14 cellular contexts compared by ENCODE assay signal in genomic region chr6:51398793-51399192, GRCh38.
A peak's percentile ranks its signal among the peaks of the same experiment; 100 is the strongest.
DNase-seq lines count a peak whose midpoint lies in the region; ATAC-seq and TF ChIP-seq lines count a peak whose summit lies in the region.
"Had no signal": no experiment of that assay in that cellular context is flagged by ENCODE, and none has a peak within 500 bp of the region (broad histone marks: within the 10 kb centered on the region; RNA-seq: fewer than 3 reads in every experiment).

No MANE protein-coding gene starts in this region.

- no peak for DNase-seq in GM06990 (ENCODE audit: extremely low read depth, insufficient read length)
- no peak for DNase-seq in PC-9
- DNase-seq in tibial nerve (ENCODE audit: low spot score in 2 of 2): no peak
- no peak for DNase-seq in inferior parietal cortex (ENCODE audit: extremely low spot score)
- DNase-seq in OCI-M2 (lab: John Stamatoyannopoulos, UW; ENCODE audit: unreplicated experiment): no peak
- no peak for DNase-seq in COR-L47 (lab: John Stamatoyannopoulos, UW)
- DNase-seq: activated T-cell treated with anti-CD3 and anti-CD28 coated beads, Interleukin-2, amount 50 U/mL, for 48 hours; dorsolateral prefrontal cortex; NCI-H1694 treated with DMSO at 0.1 percent for 48 hours; stimulated activated naive CD8-positive, alpha-beta T cell treated with anti-CD3 and anti-CD28 coated beads, Interleukin-15, amount 100 ng/mL, for 72 hours had no signal

- CTCF ChIA-PET in PC-9 (lab: Charles Lee): no interaction called here

- H3K9me2 ChIP-seq in PC-9 (ENCODE audit: insufficient read depth): no peaks in the 10 kb centered on the region

- TF ChIP-seq POLR2A in tibial nerve (IDR thresholded peaks at IDR 0.05): no peak

- H3K4me3 ChIP-seq in GM06990 (replicated peaks; ENCODE audit: low read depth, low read length): no peak overlapping the region
- no peak overlapping the region for H3K4me3 ChIP-seq in PC-9
- no peak overlapping the region for H3K4me3 ChIP-seq in tibial nerve
- H3K4me3 ChIP-seq: dorsolateral prefrontal cortex, right atrium auricular region had no signal

- BruUV-seq in PC-9 (replicated peaks; lab: Mats Ljungman, UMichigan): no TSS peak

- H3K27ac ChIP-seq in PC-9 (no peak overlapping the region), tibial nerve (no peak overlapping the region)
- H3K27ac ChIP-seq: dorsolateral prefrontal cortex, right atrium auricular region had no signal

- no peaks in the 10 kb centered on the region for H3K36me3 ChIP-seq in GM06990 (ENCODE audit: control insufficient read depth, insufficient read depth, low read length)
- no peaks in the 10 kb centered on the region for H3K36me3 ChIP-seq in PC-9 (ENCODE audit: low read depth)
- H3K36me3 ChIP-seq in tibial nerve: no peaks in the 10 kb centered on the region
- H3K36me3 ChIP-seq: BE2C, right atrium auricular region had no signal

- H3K4me1 ChIP-seq in PC-9 (replicated peaks; ENCODE audit: insufficient read depth) (no peaks in the 10 kb centered on the region), tibial nerve (no peaks in the 10 kb centered on the region)
- H3K4me1 ChIP-seq: BE2C, right atrium auricular region had no signal

- H3K27me3 ChIP-seq in GM06990 (replicated peaks; ENCODE audit: control insufficient read depth, insufficient read depth, low read length) (no peaks in the 10 kb centered on the region), PC-9 (ENCODE audit: insufficient read depth, low read depth) (no peaks in the 10 kb centered on the region), tibial nerve (no peaks in the 10 kb centered on the region)
- H3K27me3 ChIP-seq: BE2C, right atrium auricular region had no signal

- no peak overlapping the region for H3K4me2 ChIP-seq in PC-9

- no peaks in the 10 kb centered on the region; the same call in 1 of the 2 replicates for H4K20me1 ChIP-seq in PC-9 (ENCODE audit: insufficient read depth)

- POLR2A ChIA-PET in PC-9 (lab: Charles Lee; ENCODE audit: unreplicated experiment): no interaction called here

- intact Hi-C loops in PC-9 (cut with micrococcal nuclease; ENCODE audit: unreplicated experiment): no loop called here

- TF ChIP-seq EP300 in tibial nerve (IDR thresholded peaks at IDR 0.05): no peak

- no peak overlapping the region for H2AFZ ChIP-seq in PC-9

- H3K9me3 ChIP-seq in PC-9 (ENCODE audit: insufficient read depth, low read depth) (no peaks in the 10 kb centered on the region), tibial nerve (no peaks in the 10 kb centered on the region)
- H3K9me3 ChIP-seq: BE2C, right atrium auricular region had no signal

- 91% methylated on average over 5 of the region's 5 CpGs for WGBS in tibial nerve, 2 donors

- H3K79me2 ChIP-seq in PC-9 (ENCODE audit: low read depth): no peaks in the 10 kb centered on the region

- TF ChIP-seq CTCF in GM06990 (IDR thresholded peaks at IDR 0.05; ENCODE audit: insufficient read depth, low read length, poor library complexity, severe bottlenecking) (peak; percentile 63), PC-9 (conservative IDR thresholded peaks at IDR 0.05) (peak; percentile 34), tibial nerve (IDR thresholded peaks at IDR 0.05) (no peak)

- no peaks in the 10 kb centered on the region for H3F3A ChIP-seq in PC-9 (ENCODE audit: insufficient read depth, low read depth)

- ATAC-seq in GM19043 (IDR thresholded peaks at IDR 0.05; ENCODE audit: low read depth, unreplicated experiment) (peak; percentile 10), HG03354 (IDR thresholded peaks at IDR 0.05; ENCODE audit: poor library complexity, severe bottlenecking, unreplicated experiment) (peak; percentile 1)
- ATAC-seq: stimulated activated naive CD8-positive, alpha-beta T cell treated with anti-CD3 and anti-CD28 coated beads, Interleukin-15, amount 100 ng/mL, for 72 hours had no signal

Comparison
In these comparisons a context has a peak if more than half of its experiments do, and no peak if none do; other contexts are left out.
1. CTCF ChIP-seq: peak in GM06990 (single experiment) and PC-9 (single experiment); none in tibial nerve (0 of 5).